In the genomic region with DNA sequence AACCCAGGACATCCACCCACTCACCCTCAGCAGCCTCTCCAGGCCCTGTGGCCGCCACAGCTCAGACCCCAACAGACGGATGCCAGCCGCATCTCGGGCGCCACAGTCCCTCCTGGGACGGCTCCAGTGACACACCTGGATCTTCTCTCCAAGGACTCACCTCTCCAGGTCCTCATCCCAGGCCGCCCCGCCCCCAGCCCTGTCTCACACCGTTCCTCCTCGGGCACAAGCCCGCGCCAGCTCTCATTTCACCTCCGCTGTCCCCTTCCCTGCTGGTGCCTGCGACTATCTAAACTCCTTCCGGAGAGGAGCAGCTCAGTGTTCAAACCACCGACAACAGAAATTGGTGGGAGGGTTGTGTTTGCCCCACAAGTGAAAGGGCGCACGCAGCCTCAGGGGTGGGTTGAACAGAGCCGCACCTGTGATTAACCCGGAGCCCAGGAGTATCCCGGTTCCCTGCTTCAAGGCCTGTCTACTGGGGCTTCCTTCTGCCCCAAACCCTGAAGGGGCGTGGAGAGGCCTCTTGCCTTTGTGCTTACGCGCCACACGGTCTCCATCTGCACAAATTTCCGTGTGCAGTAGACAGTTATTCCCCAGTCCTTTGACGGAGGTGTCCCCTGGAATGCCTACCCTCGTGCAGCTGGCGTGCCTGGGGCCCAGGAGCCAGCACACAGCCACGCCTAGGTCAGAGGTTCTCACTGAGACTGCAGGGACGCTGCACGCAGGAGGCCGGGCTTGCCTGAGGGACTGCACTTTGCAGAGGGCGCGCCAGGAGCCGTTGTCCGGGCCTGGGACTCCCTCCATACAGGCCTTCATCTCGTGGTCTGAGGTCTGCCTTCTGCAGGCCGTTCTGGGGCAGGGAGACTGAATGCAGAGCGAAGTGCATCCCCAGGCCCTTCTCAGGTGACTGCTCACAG, we compare ENCODE assay signal across 1 cellular context.
TF ChIP-seq lines count a peak whose summit lies in the region.

No MANE protein-coding gene starts in this region.

TF ChIP-seq in HepG2, 621 proteins besides CTCF, POLR2A, EP300 and RAD21 (continued from another document):
- TF ChIP-seq CEBPB (IDR thresholded peaks at IDR 0.05; ENCODE audit: borderline replicate concordance, low read depth, low read length) (no peak), U2AF2 (IDR thresholded peaks at IDR 0.05; ENCODE audit: low read depth, low read length) (no peak), ZNF879 (CRISPR knock-in tag; IDR thresholded peaks at IDR 0.05) (no peak), ELF4 (CRISPR knock-in tag; IDR thresholded peaks at IDR 0.05; ENCODE audit: borderline replicate concordance) (no peak), ZNF446 (CRISPR knock-in tag; IDR thresholded peaks at IDR 0.05) (no peak)
